In the genomic region with DNA sequence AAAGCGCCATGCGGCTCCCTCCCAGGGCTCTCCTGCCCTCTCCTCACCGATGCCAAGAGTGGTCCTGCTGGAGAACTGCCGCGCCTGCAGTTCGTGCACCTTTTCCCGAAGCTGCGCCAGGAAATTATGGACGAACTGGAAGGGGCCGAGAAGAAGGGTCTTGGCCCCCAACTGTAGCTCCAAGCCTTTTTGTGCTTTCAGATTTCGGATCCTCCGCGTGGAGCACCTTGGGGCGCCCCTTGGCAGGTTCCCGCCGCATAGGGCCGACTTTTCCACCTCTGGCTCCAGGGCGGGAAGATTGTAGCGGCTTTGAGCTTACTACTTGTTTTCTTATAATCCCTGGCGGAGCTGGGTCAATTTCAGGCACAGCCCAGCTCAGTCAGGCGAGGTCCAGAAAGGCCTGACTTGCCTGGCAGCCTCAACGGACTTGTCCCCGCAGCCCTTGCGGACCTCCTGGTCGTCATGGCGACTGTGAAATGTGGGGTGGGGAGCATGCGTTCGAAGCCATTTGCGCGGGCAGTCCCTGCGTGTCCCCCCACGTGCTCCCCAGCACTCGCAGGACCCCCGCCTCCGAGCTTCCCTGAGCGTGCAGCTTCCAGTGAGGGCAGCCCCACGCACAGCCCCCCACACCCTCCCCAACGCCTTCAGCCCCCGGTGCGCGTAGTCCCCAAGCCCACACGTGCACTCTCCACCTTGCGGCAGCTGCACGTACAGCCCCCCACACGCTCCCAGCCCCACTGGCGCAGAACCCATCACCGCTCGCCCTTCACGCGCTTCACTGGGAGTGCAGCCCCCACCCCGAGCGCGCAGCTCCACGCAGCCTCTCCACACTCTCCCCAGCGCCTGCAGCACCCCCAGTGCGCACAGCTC, we compare ENCODE assay signal across 12 cellular contexts.
A peak's percentile ranks its signal among the peaks of the same experiment; 100 is the strongest.
DNase-seq lines count a peak whose midpoint lies in the region; ATAC-seq and TF ChIP-seq lines count a peak whose summit lies in the region.
"Had no signal": no experiment of that assay in that cellular context is flagged by ENCODE, and none has a peak within 500 bp of the region (broad histone marks: within the 10 kb centered on the region; RNA-seq: fewer than 3 reads in every experiment).

No MANE protein-coding gene starts in this region.

- no peak overlapping the region for H2BK5ac ChIP-seq in neuronal stem cell (ENCODE audit: low read length)

- TF ChIP-seq CTCF in glutamatergic neuron (IDR thresholded peaks at IDR 0.05; ENCODE audit: partially characterized antibody, unreplicated experiment), result no peak

- H4K91ac ChIP-seq in neuronal stem cell (ENCODE audit: low read depth, low read length, poor library complexity), result no peak overlapping the region

- peaks cover 0 to 6% of the 10 kb centered on the region in 2 donors for H3K36me3 ChIP-seq in neuronal stem cell (replicated peaks in 1 of 2; ENCODE audit: control insufficient read depth in 2 of 2, insufficient read depth in 2 of 2, low read length in 2 of 2)

- peak overlapping the region; percentile 71 for H3K4me2 ChIP-seq in neuronal stem cell (ENCODE audit: insufficient read depth, low read length, poor library complexity, severe bottlenecking)

- no peak overlapping the region for H3K27ac ChIP-seq in neuronal stem cell (replicated peaks; ENCODE audit: low read length)
- H3K27ac ChIP-seq: VCaP had no signal

- H3K9me3 ChIP-seq in neuronal stem cell (replicated peaks in 1 of 2; ENCODE audit: control insufficient read depth in 2 of 2, insufficient read depth in 1 of 2, low read depth in 1 of 2, low read length in 2 of 2), result no peaks in the 10 kb centered on the region

- no peak overlapping the region for H3K4ac ChIP-seq in neuronal stem cell (ENCODE audit: low read length)

- H3K4me3 Mint-ChIP-seq in activated T-cell treated with anti-CD3 and anti-CD28 coated beads, Interleukin-2, amount 50 U/mL, for 72 hours, result peak overlapping the region; percentile 63 to 70
- H3K4me3 Mint-ChIP-seq in glutamatergic neuron (ENCODE audit: unreplicated experiment), result peak overlapping the region; percentile 85

- peaks cover 14% of the 10 kb centered on the region for H3K4me1 Mint-ChIP-seq in activated T-cell treated with anti-CD3 and anti-CD28 coated beads, Interleukin-2, amount 50 U/mL, for 72 hours (ENCODE audit: low read depth)
- peaks cover 12% of the 10 kb centered on the region for H3K4me1 Mint-ChIP-seq in glutamatergic neuron (ENCODE audit: low read depth, unreplicated experiment)

- no peak overlapping the region for H2AK5ac ChIP-seq in neuronal stem cell (ENCODE audit: low read depth, low read length)

- H3K4me3 ChIP-seq in neuronal stem cell (ENCODE audit: low read length in 2 of 2), result peak overlapping the region in 1 of 2 donors; percentile 69

- no peak overlapping the region for H2BK12ac ChIP-seq in neuronal stem cell (ENCODE audit: low read length)

- H2BK120ac ChIP-seq in neuronal stem cell (ENCODE audit: low read depth, low read length), result no peak overlapping the region

- peaks cover 2% of the 10 kb centered on the region for H3K79me1 ChIP-seq in neuronal stem cell (ENCODE audit: low read depth, low read length)

- peaks cover 0 to 24% (median 0%) of the 10 kb centered on the region in 3 experiments for H3K27me3 ChIP-seq in neuronal stem cell (ENCODE audit: control insufficient read depth in 3 of 3, insufficient read depth in 3 of 3, low read depth in 1 of 3, low read length in 3 of 3)

- H3K14ac ChIP-seq in neuronal stem cell (ENCODE audit: low read length), result no peak overlapping the region

- peak overlapping the region; percentile 86 for H3K9ac ChIP-seq in neuronal stem cell (ENCODE audit: low read depth, low read length, poor library complexity)

- H3K27me3 Mint-ChIP-seq in activated T-cell treated with anti-CD3 and anti-CD28 coated beads, Interleukin-2, amount 50 U/mL, for 72 hours (ENCODE audit: low read depth), result peaks cover 45% of the 10 kb centered on the region
- H3K27me3 Mint-ChIP-seq in glutamatergic neuron (ENCODE audit: unreplicated experiment), result peaks cover 7% of the 10 kb centered on the region

- no peak overlapping the region for H4K8ac ChIP-seq in neuronal stem cell (ENCODE audit: low read depth, low read length)

- H3K27ac Mint-ChIP-seq in activated T-cell treated with anti-CD3 and anti-CD28 coated beads, Interleukin-2, amount 50 U/mL, for 72 hours, result no peak overlapping the region
- no peak overlapping the region for H3K27ac Mint-ChIP-seq in glutamatergic neuron (ENCODE audit: unreplicated experiment)

- WGBS in neuronal stem cell (ENCODE audit: extremely low coverage in 2 of 2, insufficient read length in 2 of 2, insufficient replicate concordance in 1 of 2), 2 donors, result no CpG with 5 or more reads among the region's 56 CpGs

- H3K9me3 Mint-ChIP-seq in activated T-cell treated with anti-CD3 and anti-CD28 coated beads, Interleukin-2, amount 50 U/mL, for 72 hours, result no peaks in the 10 kb centered on the region
- peaks cover 1% of the 10 kb centered on the region for H3K9me3 Mint-ChIP-seq in glutamatergic neuron (ENCODE audit: unreplicated experiment)

- ATAC-seq in activated T-cell treated with anti-CD3 and anti-CD28 coated beads, Interleukin-2, amount 50 U/mL, for 72 hours (replicated peaks in 1 of 2), result no peak
- ATAC-seq in HG03135 (IDR thresholded peaks at IDR 0.05; ENCODE audit: unreplicated experiment) (no peak), HG03196 (IDR thresholded peaks at IDR 0.05; ENCODE audit: unreplicated experiment) (no peak)

- in situ Hi-C loops in G401 (cut with HindIII; ENCODE audit: low sequenced_read_pairs), result no loop called here

- peak overlapping the region; percentile 85 for H3K18ac ChIP-seq in neuronal stem cell (ENCODE audit: low read length)

- no peaks in the 10 kb centered on the region for H3K36me3 Mint-ChIP-seq in activated T-cell treated with anti-CD3 and anti-CD28 coated beads, Interleukin-2, amount 50 U/mL, for 72 hours (ENCODE audit: insufficient read depth in 2 of 2)
- H3K36me3 Mint-ChIP-seq in glutamatergic neuron (ENCODE audit: unreplicated experiment), result no peaks in the 10 kb centered on the region

- peak overlapping the region; percentile 43 for H3K23ac ChIP-seq in neuronal stem cell (ENCODE audit: low read depth, low read length, poor library complexity)

- H2AFZ ChIP-seq in neuronal stem cell (ENCODE audit: low read length), result no peak overlapping the region

- peaks cover 0 to 2% of the 10 kb centered on the region in 2 donors for H3K4me1 ChIP-seq in neuronal stem cell (ENCODE audit: control insufficient read depth in 2 of 2, insufficient read depth in 1 of 2, low read depth in 1 of 2, low read length in 2 of 2)

- peak overlapping the region; percentile 33 for H2BK15ac ChIP-seq in neuronal stem cell (ENCODE audit: low read length)

- DNase-seq in G401 (ENCODE audit: low spot score) (peak; percentile 24), glutamatergic neuron (peak; percentile 41), neuronal stem cell (ENCODE audit: low spot score) (no peak), GOT3 (lab: John Stamatoyannopoulos, UW) (no peak)
- DNase-seq in activated T-cell treated with anti-CD3 and anti-CD28 coated beads, Interleukin-2, amount 50 U/mL, for 72 hours, result no peak
- DNase-seq in effector CD8-positive, alpha-beta T cell (lab: John Stamatoyannopoulos, UW), result no peak
- DNase-seq: activated effector memory CD4-positive, alpha-beta T cell treated with Interleukin-2 at 50 U/mL for 16 hours; RPMI8226; stimulated activated CD4-positive, alpha-beta T cell treated with anti-CD3 and anti-CD28 coated beads, Interleukin-2, amount 100 ng/mL, for 48 hours had no signal

Comparison
In these comparisons a context has a peak if more than half of its experiments do, and no peak if none do; other contexts are left out.
1. DNase-seq: peak in G401 (single experiment) and glutamatergic neuron (single experiment); none in activated T-cell treated with anti-CD3 and anti-CD28 coated beads, Interleukin-2, amount 50 U/mL, for 72 hours (0 of 2), neuronal stem cell (single experiment), effector CD8-positive, alpha-beta T cell (single experiment) and GOT3 (single experiment).